In genomic region chr6:52725530-52726192, GRCh38 we compare ENCODE assay signal across 1 cellular context.
TF ChIP-seq lines count a peak whose summit lies in the region.

No MANE protein-coding gene starts in this region.

TF ChIP-seq in HepG2, 621 proteins besides CTCF, POLR2A, EP300 and RAD21 (continued from another document and continues in another):
- TF ChIP-seq ZNF280D (CRISPR knock-in tag; IDR thresholded peaks at IDR 0.05) (peak; percentile 90), DNMT3B (CRISPR knock-in tag; conservative IDR thresholded peaks at IDR 0.05) (peak; percentile 96; the same call in 1 of the 2 replicates), BRCA1 (CRISPR knock-in tag; IDR thresholded peaks at IDR 0.05) (peak; percentile 74; the same call in 1 of the 2 replicates), NR2F1 (CRISPR knock-in tag; IDR thresholded peaks at IDR 0.05) (peak; percentile 25 to 73; a peak in 2 of 4 replicates), ZNF235 (CRISPR knock-in tag; IDR thresholded peaks at IDR 0.05; ENCODE audit: borderline replicate concordance) (0 out of 2 replicates have a peak, but pooled peaks have one; percentile 38), NFYB (CRISPR knock-in tag; IDR thresholded peaks at IDR 0.05) (0 out of 2 replicates have a peak, but pooled peaks have one; percentile 50), TBX3 (IDR thresholded peaks at IDR 0.05; ENCODE audit: borderline replicate concordance) (peak; percentile 100), CREB1 (IDR thresholded peaks at IDR 0.05) (0 out of 2 replicates have a peak, but pooled peaks have one; percentile 10), CREB1 (CRISPR knock-in tag; IDR thresholded peaks at IDR 0.05) (peak; percentile 88), ZNF652 (CRISPR knock-in tag; IDR thresholded peaks at IDR 0.05; ENCODE audit: borderline replicate concordance, low read depth) (peak; percentile 69; the same call in 1 of the 2 replicates), SP140L (CRISPR knock-in tag; IDR thresholded peaks at IDR 0.05; ENCODE audit: borderline replicate concordance) (peak; percentile 96; the same call in 1 of the 2 replicates), TBX2 (CRISPR knock-in tag; IDR thresholded peaks at IDR 0.05; ENCODE audit: borderline replicate concordance) (peak; percentile 99), ZHX2 (IDR thresholded peaks at IDR 0.05; ENCODE audit: low read depth) (no peak), ZHX2 (CRISPR knock-in tag; IDR thresholded peaks at IDR 0.05; ENCODE audit: borderline replicate concordance) (peak; percentile 88; the same call in 1 of the 2 replicates), RELA (CRISPR knock-in tag; IDR thresholded peaks at IDR 0.05) (0 out of 2 replicates have a peak, but pooled peaks have one; percentile 76), PPARG (CRISPR knock-in tag; conservative IDR thresholded peaks at IDR 0.05) (peak; percentile 95), HHEX (CRISPR knock-in tag; IDR thresholded peaks at IDR 0.05) (peak; percentile 97), REPIN1 (CRISPR knock-in tag; IDR thresholded peaks at IDR 0.05; ENCODE audit: borderline replicate concordance, low read depth) (peak; percentile 97), SP5 (CRISPR knock-in tag; IDR thresholded peaks at IDR 0.05; ENCODE audit: borderline replicate concordance, low read depth) (peak; percentile 96), ZNF263 (CRISPR knock-in tag; IDR thresholded peaks at IDR 0.05) (no peak), ZNF335 (CRISPR knock-in tag; IDR thresholded peaks at IDR 0.05) (peak; percentile 70; the same call in 1 of the 2 replicates), CREM (IDR thresholded peaks at IDR 0.05) (peak; percentile 96), CREM (CRISPR knock-in tag; IDR thresholded peaks at IDR 0.05) (no peak), ZNF460 (CRISPR knock-in tag; IDR thresholded peaks at IDR 0.05; ENCODE audit: borderline replicate concordance) (peak; percentile 61; the same call in 1 of the 2 replicates), MYC (CRISPR knock-in tag; IDR thresholded peaks at IDR 0.05; ENCODE audit: borderline replicate concordance) (no peak), RNF219 (CRISPR knock-in tag; IDR thresholded peaks at IDR 0.05) (0 out of 2 replicates have a peak, but pooled peaks have one; percentile 22), ADNP (CRISPR knock-in tag; IDR thresholded peaks at IDR 0.05) (no peak), SNAI1 (CRISPR knock-in tag; IDR thresholded peaks at IDR 0.05; ENCODE audit: borderline replicate concordance) (peak; percentile 83; the same call in 1 of the 2 replicates), MED13 (CRISPR knock-in tag; IDR thresholded peaks at IDR 0.05) (peak; percentile 99), ZNF777 (CRISPR knock-in tag; IDR thresholded peaks at IDR 0.05) (0 out of 2 replicates have a peak, but pooled peaks have one; percentile 20), ZSCAN25 (CRISPR knock-in tag; IDR thresholded peaks at IDR 0.05) (peak; percentile 61; the same call in 1 of the 2 replicates), ZNF713 (CRISPR knock-in tag; IDR thresholded peaks at IDR 0.05) (no peak), ZSCAN29 (CRISPR knock-in tag; conservative IDR thresholded peaks at IDR 0.05) (peak; percentile 81; the same call in 1 of the 2 replicates), HOXA9 (CRISPR knock-in tag; IDR thresholded peaks at IDR 0.05; ENCODE audit: borderline replicate concordance) (peak; percentile 18; the same call in 1 of the 2 replicates), ARID4A (CRISPR knock-in tag; IDR thresholded peaks at IDR 0.05; ENCODE audit: borderline replicate concordance) (peak; percentile 68; the same call in 1 of the 2 replicates), HMG20B (CRISPR knock-in tag; conservative IDR thresholded peaks at IDR 0.05) (peak; percentile 98), ARHGAP35 (CRISPR knock-in tag; IDR thresholded peaks at IDR 0.05; ENCODE audit: borderline replicate concordance) (no peak), PREB (CRISPR knock-in tag; IDR thresholded peaks at IDR 0.05) (no peak), RCOR2 (CRISPR knock-in tag; IDR thresholded peaks at IDR 0.05) (peak; percentile 96), ZNF44 (CRISPR knock-in tag; IDR thresholded peaks at IDR 0.05) (no peak), TOPORS (CRISPR knock-in tag; IDR thresholded peaks at IDR 0.05) (peak; percentile 80; the same call in 1 of the 2 replicates), ZNF710 (CRISPR knock-in tag; IDR thresholded peaks at IDR 0.05; ENCODE audit: borderline replicate concordance) (peak; percentile 95; the same call in 1 of the 2 replicates), SSRP1 (CRISPR knock-in tag; IDR thresholded peaks at IDR 0.05) (peak; percentile 80; the same call in 1 of the 2 replicates)
